In the genomic region with DNA sequence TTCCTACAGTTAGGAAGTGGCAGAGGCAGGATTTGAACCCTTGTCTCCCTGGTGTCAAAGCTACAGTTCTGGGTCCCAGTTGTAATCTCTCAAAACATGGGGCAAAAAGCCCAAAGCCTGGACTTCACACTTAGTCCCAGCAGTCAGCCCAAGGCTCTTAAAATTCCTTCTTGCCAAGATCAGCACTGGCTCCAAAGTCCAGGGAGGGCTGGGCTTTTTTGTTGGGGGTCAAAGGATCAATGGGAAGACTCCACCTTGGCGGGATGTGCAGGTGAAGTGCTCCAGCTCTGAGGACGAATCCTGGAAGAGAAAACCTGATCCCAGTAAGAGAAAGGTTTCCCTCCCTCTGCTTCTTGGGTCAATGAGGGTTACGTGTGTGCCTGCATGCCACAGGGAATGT, we compare ENCODE assay signal across 16 cellular contexts.
A peak's percentile ranks its signal among the peaks of the same experiment; 100 is the strongest.
DNase-seq lines count a peak whose midpoint lies in the region; ATAC-seq and TF ChIP-seq lines count a peak whose summit lies in the region.
"Had no signal": no experiment of that assay in that cellular context is flagged by ENCODE, and none has a peak within 500 bp of the region (broad histone marks: within the 10 kb centered on the region; RNA-seq: fewer than 3 reads in every experiment).

No MANE protein-coding gene starts in this region.

- H3K27ac ChIP-seq in duodenal mucosa (ENCODE audit: low read depth, low read length) (peak overlapping the region; percentile 13), liver (ENCODE audit: low read depth in 1 of 2, low read length in 2 of 2) (no peak overlapping the region), mucosa of rectum (ENCODE audit: low read depth in 2 of 2, low read length in 2 of 2) (peak overlapping the region; percentile 87 to 88)
- H3K27ac ChIP-seq: 22Rv1, GM23248 had no signal

- H3K9me3 ChIP-seq in Caco-2 (no peaks in the 10 kb centered on the region), duodenal mucosa (ENCODE audit: control insufficient read depth in 1 of 2, low read length in 2 of 2) (no peaks in the 10 kb centered on the region), liver (ENCODE audit: control insufficient read depth in 4 of 4, low read length in 3 of 4) (no peaks in the 10 kb centered on the region), mucosa of rectum (ENCODE audit: control insufficient read depth in 2 of 2, low read length in 2 of 2) (no peaks in the 10 kb centered on the region)

- H3K27me3 ChIP-seq in Caco-2 (replicated peaks; ENCODE audit: control insufficient read depth, insufficient read depth, low read length), result no peaks in the 10 kb centered on the region
- no peaks in the 10 kb centered on the region for H3K27me3 ChIP-seq in duodenal mucosa (ENCODE audit: control insufficient read depth in 1 of 2, insufficient read depth in 2 of 2, low read length in 2 of 2)
- no peaks in the 10 kb centered on the region for H3K27me3 ChIP-seq in liver (ENCODE audit: control insufficient read depth in 4 of 4, insufficient read depth in 4 of 4, low read length in 3 of 4)
- H3K27me3 ChIP-seq in mucosa of rectum (ENCODE audit: control insufficient read depth in 2 of 2, insufficient read depth in 2 of 2, low read length in 2 of 2), result no peaks in the 10 kb centered on the region

- TF ChIP-seq RAD21 in liver (IDR thresholded peaks at IDR 0.05), result no peak

- ATAC-seq in omental fat pad (ENCODE audit: low FRiP score), result no peak
- ATAC-seq: CD8-positive, alpha-beta T cell had no signal

- intact Hi-C loops in Caco-2 (cut with micrococcal nuclease; ENCODE audit: unreplicated experiment), result no loop called here

- H3K36me3 Mint-ChIP-seq in Caco-2 (ENCODE audit: insufficient read depth, unreplicated experiment), result no peaks in the 10 kb centered on the region
- H3K36me3 Mint-ChIP-seq: CD14-positive monocyte; CD8-positive, alpha-beta T cell had no signal

- H3K9me3 Mint-ChIP-seq in Caco-2 (ENCODE audit: unreplicated experiment), result peaks cover 9% of the 10 kb centered on the region

- no peak overlapping the region for H3K27ac Mint-ChIP-seq in Caco-2 (ENCODE audit: unreplicated experiment)
- H3K27ac Mint-ChIP-seq: CD14-positive monocyte; CD8-positive, alpha-beta T cell had no signal

- no peaks in the 10 kb centered on the region for H3K36me3 ChIP-seq in Caco-2 (ENCODE audit: control insufficient read depth, insufficient read depth, low read length)
- no peaks in the 10 kb centered on the region for H3K36me3 ChIP-seq in duodenal mucosa (ENCODE audit: control insufficient read depth in 1 of 2, insufficient read depth in 2 of 2, low read length in 2 of 2)
- no peaks in the 10 kb centered on the region for H3K36me3 ChIP-seq in liver (ENCODE audit: control insufficient read depth in 4 of 4, insufficient read depth in 3 of 4, low read depth in 1 of 4, low read length in 3 of 4)
- no peaks in the 10 kb centered on the region for H3K36me3 ChIP-seq in mucosa of rectum (ENCODE audit: control insufficient read depth in 2 of 2, insufficient read depth in 2 of 2, low read length in 2 of 2)

- H3K4me3 ChIP-seq in Caco-2 (ENCODE audit: low read depth, low read length), result no peak overlapping the region
- peak overlapping the region; percentile 40 to 66 for H3K4me3 ChIP-seq in duodenal mucosa (ENCODE audit: low read depth in 1 of 2, low read length in 2 of 2)
- H3K4me3 ChIP-seq in liver (ENCODE audit: low read depth in 1 of 3, low read length in 3 of 3), result no peak overlapping the region
- H3K4me3 ChIP-seq in mucosa of rectum (ENCODE audit: low read length in 2 of 2), result peak overlapping the region in 1 of 2 donors; percentile 5
- H3K4me3 ChIP-seq: GM23248 had no signal

- H3K4me1 ChIP-seq in Caco-2 (peaks cover 10% of the 10 kb centered on the region), duodenal mucosa (ENCODE audit: control insufficient read depth in 1 of 2, insufficient read depth in 2 of 2, low read length in 2 of 2) (peaks cover 6 to 10% of the 10 kb centered on the region in 2 donors), liver (ENCODE audit: control insufficient read depth in 4 of 4, insufficient read depth in 4 of 4, low read length in 3 of 4) (peaks cover 0 to 3% (median 0%) of the 10 kb centered on the region in 4 donors), mucosa of rectum (ENCODE audit: control insufficient read depth in 2 of 2, insufficient read depth in 2 of 2, low read length in 2 of 2) (peaks cover 13 to 20% of the 10 kb centered on the region in 2 donors)

- peaks cover 2% of the 10 kb centered on the region for H3K27me3 Mint-ChIP-seq in Caco-2 (ENCODE audit: insufficient read depth, unreplicated experiment)

- CTCF ChIA-PET in Caco-2 (lab: Charles Lee), result no interaction called here

- POLR2A ChIA-PET in Caco-2 (lab: Charles Lee), result no interaction called here

- DNase-seq in Caco-2, result peak; percentile 19 to 50
- no peak for DNase-seq in NCI-H187 treated with DMSO at 0.1 percent for 48 hours (lab: John Stamatoyannopoulos, UW)
- DNase-seq in germinal center (ENCODE audit: low spot score), result no peak
- DNase-seq in stimulated activated CD8-positive, alpha-beta memory T cell treated with anti-CD3 and anti-CD28 coated beads, Interleukin-4, amount 100 ng/mL, for 48 hours, result no peak
- no peak for DNase-seq in omental fat pad (ENCODE audit: low spot score)
- DNase-seq: CD8-positive, alpha-beta T cell; COR-L47; DND-41; GF-D8; GM23248; H7 had no signal

- peak overlapping the region in 1 of 2 donors; percentile 18 for H3K9ac ChIP-seq in duodenal mucosa (ENCODE audit: low read depth in 1 of 2, low read length in 2 of 2)
- no peak overlapping the region for H3K9ac ChIP-seq in liver (ENCODE audit: low read depth in 1 of 2, low read length in 2 of 2)
- no peak overlapping the region for H3K9ac ChIP-seq in mucosa of rectum (ENCODE audit: low read depth in 1 of 2, low read length in 2 of 2)
- H3K9ac ChIP-seq: GM23248 had no signal

- no peaks in the 10 kb centered on the region for H3K4me1 Mint-ChIP-seq in Caco-2 (ENCODE audit: low read depth, unreplicated experiment)

- no TSS peak for BruUV-seq in Caco-2 (replicated peaks; lab: Mats Ljungman, UMichigan)

- no peak overlapping the region for H3K4me3 Mint-ChIP-seq in Caco-2 (ENCODE audit: unreplicated experiment)
- H3K4me3 Mint-ChIP-seq: CD14-positive monocyte; CD8-positive, alpha-beta T cell had no signal

- WGBS in liver, result 49% methylated on average over 3 of the region's 3 CpGs

- TF ChIP-seq CTCF in Caco-2 (IDR thresholded peaks at IDR 0.05; ENCODE audit: insufficient read depth in 1 of 2, low read depth in 1 of 2, low read length in 1 of 2, severe bottlenecking in 1 of 2, unreplicated experiment in 1 of 2), result no peak
- TF ChIP-seq CTCF in liver (IDR thresholded peaks at IDR 0.05; ENCODE audit: low read depth, low read length, missing input control), result no peak
- no peak for TF ChIP-seq CTCF in omental fat pad (IDR thresholded peaks at IDR 0.05)

TF ChIP-seq in liver, 16 proteins besides CTCF, POLR2A, EP300 and RAD21:
- peak; percentile 17 to 44 for TF ChIP-seq HNF4A (conservative IDR thresholded peaks at IDR 0.05)
- TF ChIP-seq TAF1 (conservative IDR thresholded peaks at IDR 0.05), result no peak

Comparison
In these comparisons a context has a peak if more than half of its experiments do, and no peak if none do; other contexts are left out.
1. DNase-seq: peak in Caco-2 (2 of 2); none in NCI-H187 treated with DMSO at 0.1 percent for 48 hours (single experiment), germinal center (single experiment), stimulated activated CD8-positive, alpha-beta memory T cell treated with anti-CD3 and anti-CD28 coated beads, Interleukin-4, amount 100 ng/mL, for 48 hours (single experiment) and omental fat pad (single experiment).
2. H3K4me3 ChIP-seq: peak in duodenal mucosa (2 of 2); none in Caco-2 (single experiment) and liver (0 of 3).
3. H3K27ac ChIP-seq: peak in duodenal mucosa (single experiment) and mucosa of rectum (2 of 2); none in liver (0 of 2).